Comparison of ENCODE assay signal across 19 cellular contexts in genomic region chr5:32771037-32771436, GRCh38. TPM values are rescaled to one million over a fixed set of nuclear protein-coding genes. Genes with fewer than 3 reads are reported as not detected.
"Had no signal": no experiment of that assay in that cellular context is flagged by ENCODE, and none has a peak within 500 bp of the region (broad histone marks: within the 10 kb centered on the region; RNA-seq: fewer than 3 reads in every experiment).

No MANE protein-coding gene starts in this region.

- H3K36me3 Mint-ChIP-seq: T-cell had no signal

- H3K4me1 ChIP-seq: stomach had no signal

- H3K27ac ChIP-seq: brain microvascular endothelial cell, stomach, upper lobe of right lung, VCaP had no signal

- H3K9me3 ChIP-seq: stomach, upper lobe of right lung had no signal

- H3K27me3 Mint-ChIP-seq: activated naive CD8-positive, alpha-beta T cell treated with anti-CD3 and anti-CD28 coated beads, Interleukin-2, amount 50 U/mL, for 24 hours had no signal

- H3K36me3 ChIP-seq: brain microvascular endothelial cell, stomach, upper lobe of right lung had no signal

- DNase-seq: activated CD4-positive, alpha-beta T cell treated with anti-CD3 and anti-CD28 coated beads, Interleukin-2, amount 10 ng/mL, durations not matched to agents 7 days and 5 days; activated CD4-positive, CD25-positive, alpha-beta regulatory T cell treated with anti-CD3 and anti-CD28 coated beads, Interleukin-2, amount 50 U/mL, for 72 hours; activated CD8-positive, alpha-beta T cell treated with anti-CD3 and anti-CD28 coated beads, Interleukin-2, amount 10 ng/mL, durations not matched to agents 7 days and 5 days; activated gamma-delta T cell; activated naive CD4-positive, alpha-beta T cell treated with anti-CD3 and anti-CD28 coated beads, Interleukin-2, amount 50 U/mL, for 16 hours; activated naive CD8-positive, alpha-beta T cell treated with anti-CD3 and anti-CD28 coated beads, Interleukin-2, amount 50 U/mL, for 24 hours; brain microvascular endothelial cell; central memory CD4-positive, alpha-beta T cell; effector memory CD4-positive, alpha-beta T cell; naive thymus-derived CD8-positive, alpha-beta T cell; retina; stimulated activated CD4-positive, alpha-beta T cell treated with anti-CD3 and anti-CD28 coated beads, Interleukin-4, amount 100 ng/mL, for 4 hours; stomach; T-cell; upper lobe of right lung had no signal

- H3K4me3 Mint-ChIP-seq: activated CD4-positive, alpha-beta T cell treated with anti-CD3 and anti-CD28 coated beads, Interleukin-2, amount 10 ng/mL, durations not matched to agents 7 days and 5 days; activated CD8-positive, alpha-beta T cell treated with anti-CD3 and anti-CD28 coated beads, Interleukin-2, amount 10 ng/mL, durations not matched to agents 7 days and 5 days; activated naive CD8-positive, alpha-beta T cell treated with anti-CD3 and anti-CD28 coated beads, Interleukin-2, amount 50 U/mL, for 24 hours; activated T-helper 1 cell treated with anti-CD3 and anti-CD28 coated beads, Interleukin-12 subunit alpha, Interleukin-12 subunit beta, Interleukin-2, Interleukin-4 antibody, amounts not matched to agents 30 ng/mL and 10 ng/mL and 1 ng/mL, durations not matched to agents 14 hours and 24 hours and 36 hours; naive thymus-derived CD8-positive, alpha-beta T cell; T-cell; T-helper 2 cell treated with Interferon-gamma antibody and Interleukin-4, amounts not matched to agents 5 μg/mL and 100 μg/mL, for 36 hours had no signal

- H3K9me3 Mint-ChIP-seq: activated CD4-positive, alpha-beta T cell treated with anti-CD3 and anti-CD28 coated beads, Interleukin-2, amount 10 ng/mL, durations not matched to agents 7 days and 5 days; activated T-helper 1 cell treated with anti-CD3 and anti-CD28 coated beads, Interleukin-12 subunit alpha, Interleukin-12 subunit beta, Interleukin-2, Interleukin-4 antibody, amounts not matched to agents 30 ng/mL and 10 ng/mL and 1 ng/mL, durations not matched to agents 14 hours and 24 hours and 36 hours; T-helper 2 cell treated with Interferon-gamma antibody and Interleukin-4, amounts not matched to agents 5 μg/mL and 100 μg/mL, for 36 hours had no signal

- ATAC-seq: activated CD8-positive, alpha-beta T cell treated with anti-CD3 and anti-CD28 coated beads, Interleukin-2, amount 10 ng/mL, durations not matched to agents 7 days and 5 days; activated naive CD8-positive, alpha-beta T cell treated with anti-CD3 and anti-CD28 coated beads, Interleukin-2, amount 50 U/mL, for 24 hours; esophagus mucosa; naive thymus-derived CD8-positive, alpha-beta T cell; T-cell; upper lobe of right lung had no signal

- H3K27ac Mint-ChIP-seq: activated CD4-positive, alpha-beta T cell treated with anti-CD3 and anti-CD28 coated beads, Interleukin-2, amount 10 ng/mL, durations not matched to agents 7 days and 5 days; activated CD8-positive, alpha-beta T cell treated with anti-CD3 and anti-CD28 coated beads, Interleukin-2, amount 10 ng/mL, durations not matched to agents 7 days and 5 days; activated naive CD8-positive, alpha-beta T cell treated with anti-CD3 and anti-CD28 coated beads, Interleukin-2, amount 50 U/mL, for 24 hours; activated T-helper 1 cell treated with anti-CD3 and anti-CD28 coated beads, Interleukin-12 subunit alpha, Interleukin-12 subunit beta, Interleukin-2, Interleukin-4 antibody, amounts not matched to agents 30 ng/mL and 10 ng/mL and 1 ng/mL, durations not matched to agents 14 hours and 24 hours and 36 hours; naive thymus-derived CD8-positive, alpha-beta T cell; T-cell; T-helper 2 cell treated with Interferon-gamma antibody and Interleukin-4, amounts not matched to agents 5 μg/mL and 100 μg/mL, for 36 hours had no signal

- H3K4me1 Mint-ChIP-seq: activated CD4-positive, alpha-beta T cell treated with anti-CD3 and anti-CD28 coated beads, Interleukin-2, amount 10 ng/mL, durations not matched to agents 7 days and 5 days; activated naive CD8-positive, alpha-beta T cell treated with anti-CD3 and anti-CD28 coated beads, Interleukin-2, amount 50 U/mL, for 24 hours; naive thymus-derived CD8-positive, alpha-beta T cell had no signal

- H3K27me3 ChIP-seq: brain microvascular endothelial cell, stomach, upper lobe of right lung had no signal

- H3K4me3 ChIP-seq: stomach, upper lobe of right lung had no signal

RNA-seq across cellular contexts. Expression of gene NPR3, which starts 59.9 kb away (rescaled TPM):
- total RNA-seq: activated CD4-positive, alpha-beta T cell treated with anti-CD3 and anti-CD28 coated beads, Interleukin-2, amount 10 ng/mL, durations not matched to agents 7 days and 5 days; activated CD8-positive, alpha-beta T cell treated with anti-CD3 and anti-CD28 coated beads, Interleukin-2, amount 10 ng/mL, durations not matched to agents 7 days and 5 days; activated T-helper 1 cell treated with anti-CD3 and anti-CD28 coated beads, Interleukin-12 subunit alpha, Interleukin-12 subunit beta, Interleukin-2, Interleukin-4 antibody, amounts not matched to agents 30 ng/mL and 10 ng/mL and 1 ng/mL, durations not matched to agents 14 hours and 24 hours and 36 hours had no signal
